Comparison of ENCODE assay signal across 31 cellular contexts in genomic region chr21:34358866-34359265, GRCh38. TPM values are rescaled to one million over a fixed set of nuclear protein-coding genes. Genes with fewer than 3 reads are reported as not detected.
"Had no signal": no experiment of that assay in that cellular context is flagged by ENCODE, and none has a peak within 500 bp of the region (broad histone marks: within the 10 kb centered on the region; RNA-seq: fewer than 3 reads in every experiment).

No MANE protein-coding gene starts in this region.

- DNase-seq: stimulated activated CD4-positive, alpha-beta T cell treated with anti-CD3 and anti-CD28 coated beads, Interleukin-2, amount 100 ng/mL, for 48 hours; stimulated activated CD4-positive, alpha-beta T cell treated with anti-CD3 and anti-CD28 coated beads, Interleukin-4, amount 100 ng/mL, for 1 hour; stimulated activated CD4-positive, alpha-beta T cell treated with anti-CD3 and anti-CD28 coated beads, Interleukin-4, amount 100 ng/mL, for 24 hours; stimulated activated CD4-positive, alpha-beta T cell treated with anti-CD3 and anti-CD28 coated beads, Interleukin-4, amount 100 ng/mL, for 4 hours; stimulated activated CD8-positive, alpha-beta memory T cell treated with anti-CD3 and anti-CD28 coated beads, Interleukin-4, amount 100 ng/mL, for 48 hours; stimulated activated naive B cell treated with anti-CD40 and anti-IgM and Interleukin-4, amounts not matched to agents 10 μg/mL and 1 μg/mL and 100 μg/mL, for 72 hours; stimulated activated naive CD4-positive, alpha-beta T cell; stimulated activated naive CD4-positive, alpha-beta T cell treated with Interleukin-2 at 50 U/mL for 16 hours; stimulated activated naive CD8-positive, alpha-beta T cell treated with anti-CD3 and anti-CD28 coated beads, Interleukin-15, amount 100 ng/mL, for 72 hours; stimulated activated naive CD8-positive, alpha-beta T cell treated with anti-CD3 and anti-CD28 coated beads, Interleukin-15, Interleukin-2, amounts not matched to agents 100 U/mL and 50 U/mL, for 24 hours; stomach; substantia nigra; testis; thyroid gland; tibial artery; trophoblast cell; upper lobe of left lung; upper lobe of right lung; uterus had no signal

- H3K4me3 Mint-ChIP-seq: stimulated activated effector memory CD8-positive, alpha-beta T cell treated with anti-CD3 and anti-CD28 coated beads, Interleukin-12 subunit alpha, Interleukin-12 subunit beta, amount 100 ng/mL, for 72 hours; stimulated activated memory B cell treated with anti-CD40 and anti-IgM and Interleukin-4, amounts not matched to agents 10 μg/mL and 1 μg/mL and 100 μg/mL, for 72 hours; stimulated activated naive B cell treated with anti-CD40 and anti-IgM and Interleukin-4, amounts not matched to agents 10 μg/mL and 1 μg/mL and 100 μg/mL, for 72 hours; stimulated activated naive CD8-positive, alpha-beta T cell treated with anti-CD3 and anti-CD28 coated beads, Interleukin-15, amount 100 ng/mL, for 72 hours; stimulated activated naive CD8-positive, alpha-beta T cell treated with anti-CD3 and anti-CD28 coated beads, Interleukin-15, Interleukin-2, amounts not matched to agents 100 ng/mL and 50 ng/mL, for 24 hours; type B pancreatic cell had no signal

- H3K9me3 Mint-ChIP-seq: stimulated activated effector memory CD8-positive, alpha-beta T cell treated with anti-CD3 and anti-CD28 coated beads, Interleukin-12 subunit alpha, Interleukin-12 subunit beta, amount 100 ng/mL, for 72 hours; stimulated activated naive CD8-positive, alpha-beta T cell treated with anti-CD3 and anti-CD28 coated beads, Interleukin-15, amount 100 ng/mL, for 72 hours had no signal

- H3K9me3 ChIP-seq: stomach, suprapubic skin, testis, thoracic aorta, thyroid gland, tibial artery, tibial nerve, transverse colon, upper lobe of left lung, upper lobe of right lung, uterus, vagina had no signal

- ATAC-seq: stimulated activated effector memory CD8-positive, alpha-beta T cell treated with anti-CD3 and anti-CD28 coated beads, Interleukin-12 subunit alpha, Interleukin-12 subunit beta, amount 100 ng/mL, for 72 hours; stimulated activated memory B cell treated with anti-CD40 and anti-IgM and Interleukin-4, amounts not matched to agents 10 μg/mL and 1 μg/mL and 100 μg/mL, for 72 hours; stimulated activated naive B cell treated with anti-CD40 and anti-IgM and Interleukin-4, amounts not matched to agents 10 μg/mL and 1 μg/mL and 100 μg/mL, for 72 hours; stimulated activated naive CD8-positive, alpha-beta T cell treated with anti-CD3 and anti-CD28 coated beads, Interleukin-15, amount 100 ng/mL, for 72 hours; stimulated activated naive CD8-positive, alpha-beta T cell treated with anti-CD3 and anti-CD28 coated beads, Interleukin-15, Interleukin-2, amounts not matched to agents 100 U/mL and 50 U/mL, for 24 hours; upper lobe of right lung had no signal

- H3K27ac ChIP-seq: stomach, suprapubic skin, testis, thoracic aorta, thyroid gland, tibial artery, tibial nerve, transverse colon, upper lobe of left lung, upper lobe of right lung, uterus, vagina had no signal

- H3K4me1 ChIP-seq: testis, thyroid gland, tibial nerve, uterus, vagina had no signal

- H3K36me3 Mint-ChIP-seq: stimulated activated effector memory CD8-positive, alpha-beta T cell treated with anti-CD3 and anti-CD28 coated beads, Interleukin-12 subunit alpha, Interleukin-12 subunit beta, amount 100 ng/mL, for 72 hours; stimulated activated memory B cell treated with anti-CD40 and anti-IgM and Interleukin-4, amounts not matched to agents 10 μg/mL and 1 μg/mL and 100 μg/mL, for 72 hours; stimulated activated naive B cell treated with anti-CD40 and anti-IgM and Interleukin-4, amounts not matched to agents 10 μg/mL and 1 μg/mL and 100 μg/mL, for 72 hours; type B pancreatic cell had no signal

- H3K27ac Mint-ChIP-seq: stimulated activated effector memory CD8-positive, alpha-beta T cell treated with anti-CD3 and anti-CD28 coated beads, Interleukin-12 subunit alpha, Interleukin-12 subunit beta, amount 100 ng/mL, for 72 hours; stimulated activated memory B cell treated with anti-CD40 and anti-IgM and Interleukin-4, amounts not matched to agents 10 μg/mL and 1 μg/mL and 100 μg/mL, for 72 hours; stimulated activated naive B cell treated with anti-CD40 and anti-IgM and Interleukin-4, amounts not matched to agents 10 μg/mL and 1 μg/mL and 100 μg/mL, for 72 hours; stimulated activated naive CD8-positive, alpha-beta T cell treated with anti-CD3 and anti-CD28 coated beads, Interleukin-15, amount 100 ng/mL, for 72 hours; stimulated activated naive CD8-positive, alpha-beta T cell treated with anti-CD3 and anti-CD28 coated beads, Interleukin-15, Interleukin-2, amounts not matched to agents 100 ng/mL and 50 ng/mL, for 24 hours; type B pancreatic cell had no signal

- H3K27me3 ChIP-seq: testis, thyroid gland, tibial artery, tibial nerve, upper lobe of left lung, upper lobe of right lung, uterus, vagina had no signal

- H3K4me3 ChIP-seq: stomach, suprapubic skin, testis, thoracic aorta, thyroid gland, tibial artery, tibial nerve, transverse colon, upper lobe of left lung, upper lobe of right lung, uterus, vagina had no signal

- H3K36me3 ChIP-seq: stomach, suprapubic skin, thoracic aorta, thyroid gland, tibial artery, tibial nerve, transverse colon, upper lobe of left lung, upper lobe of right lung, uterus, vagina had no signal

RNA-seq across cellular contexts. Expression of gene KCNE2, which starts 4.9 kb away (rescaled TPM):
- total RNA-seq: subcutaneous adipose tissue, suprapubic skin, thoracic aorta, transverse colon, upper lobe of left lung, ureter, urinary bladder, vagina had no signal
